ENCODE assay signal across 1 cellular context in the genomic region with DNA sequence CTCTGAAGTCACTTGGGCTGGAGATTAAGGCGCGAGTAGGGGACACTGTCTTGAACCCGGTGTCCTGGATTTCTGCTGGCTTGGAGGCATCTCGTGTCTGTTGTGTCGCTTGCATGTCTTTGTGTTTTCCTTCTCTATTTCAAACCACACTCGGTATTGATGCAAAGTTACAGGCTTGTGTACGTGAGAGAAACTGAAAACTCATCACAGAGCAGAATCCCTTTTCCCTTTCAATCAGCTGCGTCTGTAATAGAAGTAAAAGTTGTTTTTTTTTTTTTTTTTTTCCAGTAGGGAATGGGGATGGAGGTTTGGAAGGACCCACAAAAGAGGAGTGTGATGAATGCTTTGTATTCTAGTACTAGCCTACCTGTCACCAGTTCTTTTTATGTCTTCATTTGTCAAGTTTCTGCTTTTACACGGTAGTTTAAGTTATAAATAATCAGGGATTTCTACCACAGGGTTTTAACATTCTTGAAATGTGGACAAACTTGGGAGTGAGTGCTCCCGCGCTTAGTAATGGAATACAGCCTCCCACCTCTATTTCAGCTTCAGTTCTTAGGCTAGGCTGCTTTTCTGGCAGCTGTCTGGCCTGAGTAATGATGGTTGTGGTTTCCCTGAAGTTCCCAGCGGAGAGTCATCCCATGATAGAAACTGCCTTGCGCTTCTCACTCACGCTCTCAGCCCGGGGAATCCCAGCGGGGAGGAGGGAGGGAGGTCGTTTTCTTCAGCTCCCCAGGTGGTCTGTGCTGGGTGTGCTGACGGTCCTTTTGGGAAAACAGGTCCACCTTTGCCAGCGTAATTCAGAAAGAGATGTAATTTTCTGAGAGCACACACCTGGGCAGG.
TF ChIP-seq lines count a peak whose summit lies in the region.

No MANE protein-coding gene starts in this region.

TF ChIP-seq in GM12878, 131 proteins besides CTCF, POLR2A, EP300 and RAD21 (continued from another document and continues in another):
- TF ChIP-seq, protein P1, sequence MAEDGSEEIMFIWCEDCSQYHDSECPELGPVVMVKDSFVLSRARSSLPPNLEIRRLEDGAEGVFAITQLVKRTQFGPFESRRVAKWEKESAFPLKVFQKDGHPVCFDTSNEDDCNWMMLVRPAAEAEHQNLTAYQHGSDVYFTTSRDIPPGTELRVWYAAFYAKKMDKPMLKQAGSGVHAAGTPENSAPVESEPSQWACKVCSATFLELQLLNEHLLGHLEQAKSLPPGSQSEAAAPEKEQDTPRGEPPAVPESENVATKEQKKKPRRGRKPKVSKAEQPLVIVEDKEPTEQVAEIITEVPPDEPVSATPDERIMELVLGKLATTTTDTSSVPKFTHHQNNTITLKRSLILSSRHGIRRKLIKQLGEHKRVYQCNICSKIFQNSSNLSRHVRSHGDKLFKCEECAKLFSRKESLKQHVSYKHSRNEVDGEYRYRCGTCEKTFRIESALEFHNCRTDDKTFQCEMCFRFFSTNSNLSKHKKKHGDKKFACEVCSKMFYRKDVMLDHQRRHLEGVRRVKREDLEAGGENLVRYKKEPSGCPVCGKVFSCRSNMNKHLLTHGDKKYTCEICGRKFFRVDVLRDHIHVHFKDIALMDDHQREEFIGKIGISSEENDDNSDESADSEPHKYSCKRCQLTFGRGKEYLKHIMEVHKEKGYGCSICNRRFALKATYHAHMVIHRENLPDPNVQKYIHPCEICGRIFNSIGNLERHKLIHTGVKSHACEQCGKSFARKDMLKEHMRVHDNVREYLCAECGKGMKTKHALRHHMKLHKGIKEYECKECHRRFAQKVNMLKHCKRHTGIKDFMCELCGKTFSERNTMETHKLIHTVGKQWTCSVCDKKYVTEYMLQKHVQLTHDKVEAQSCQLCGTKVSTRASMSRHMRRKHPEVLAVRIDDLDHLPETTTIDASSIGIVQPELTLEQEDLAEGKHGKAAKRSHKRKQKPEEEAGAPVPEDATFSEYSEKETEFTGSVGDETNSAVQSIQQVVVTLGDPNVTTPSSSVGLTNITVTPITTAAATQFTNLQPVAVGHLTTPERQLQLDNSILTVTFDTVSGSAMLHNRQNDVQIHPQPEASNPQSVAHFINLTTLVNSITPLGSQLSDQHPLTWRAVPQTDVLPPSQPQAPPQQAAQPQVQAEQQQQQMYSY (CRISPR knock-in tag; IDR thresholded peaks at IDR 0.05), result no peak
- no peak for TF ChIP-seq ZNF274 (IDR thresholded peaks at IDR 0.05; ENCODE audit: insufficient read depth, insufficient read length)
- TF ChIP-seq POLR2AphosphoS5 (IDR thresholded peaks at IDR 0.05; ENCODE audit: low read length), result peak; percentile 72
- no peak for TF ChIP-seq CBX3 (IDR thresholded peaks at IDR 0.05; ENCODE audit: borderline replicate concordance, low read depth)
- peak; percentile 96 for TF ChIP-seq EED (IDR thresholded peaks at IDR 0.05; ENCODE audit: low read depth)
- TF ChIP-seq MYC (IDR thresholded peaks at IDR 0.05; ENCODE audit: insufficient read depth, insufficient read length, insufficient replicate concordance, low read length, severe bottlenecking), result no peak
- no peak for TF ChIP-seq HDAC2 (IDR thresholded peaks at IDR 0.05)
- TF ChIP-seq MXI1 (IDR thresholded peaks at IDR 0.05; ENCODE audit: low read depth, low read length), result no peak; the same call in none of the 2 replicates
- TF ChIP-seq, protein P2, sequence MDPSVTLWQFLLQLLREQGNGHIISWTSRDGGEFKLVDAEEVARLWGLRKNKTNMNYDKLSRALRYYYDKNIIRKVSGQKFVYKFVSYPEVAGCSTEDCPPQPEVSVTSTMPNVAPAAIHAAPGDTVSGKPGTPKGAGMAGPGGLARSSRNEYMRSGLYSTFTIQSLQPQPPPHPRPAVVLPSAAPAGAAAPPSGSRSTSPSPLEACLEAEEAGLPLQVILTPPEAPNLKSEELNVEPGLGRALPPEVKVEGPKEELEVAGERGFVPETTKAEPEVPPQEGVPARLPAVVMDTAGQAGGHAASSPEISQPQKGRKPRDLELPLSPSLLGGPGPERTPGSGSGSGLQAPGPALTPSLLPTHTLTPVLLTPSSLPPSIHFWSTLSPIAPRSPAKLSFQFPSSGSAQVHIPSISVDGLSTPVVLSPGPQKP (IDR thresholded peaks at IDR 0.05; ENCODE audit: low read depth, low read length), result no peak
- peak; percentile 88 for TF ChIP-seq PKNOX1 (IDR thresholded peaks at IDR 0.05)
- peak; percentile 63; the same call in 1 of the 2 replicates for TF ChIP-seq CREB1 (IDR thresholded peaks at IDR 0.05; ENCODE audit: low read depth)
- 0 out of 2 replicates have a peak, but pooled peaks have one; percentile 23 for TF ChIP-seq CBX5 (IDR thresholded peaks at IDR 0.05; ENCODE audit: low read depth)
- peak; percentile 96 for TF ChIP-seq RUNX3 (IDR thresholded peaks at IDR 0.05; ENCODE audit: low read length)
- peak; percentile 63 for TF ChIP-seq SKIL (IDR thresholded peaks at IDR 0.05; ENCODE audit: low read depth, poor library complexity, severe bottlenecking)
- TF ChIP-seq RBBP5 (conservative IDR thresholded peaks at IDR 0.05), result no peak
- TF ChIP-seq, protein P3, sequence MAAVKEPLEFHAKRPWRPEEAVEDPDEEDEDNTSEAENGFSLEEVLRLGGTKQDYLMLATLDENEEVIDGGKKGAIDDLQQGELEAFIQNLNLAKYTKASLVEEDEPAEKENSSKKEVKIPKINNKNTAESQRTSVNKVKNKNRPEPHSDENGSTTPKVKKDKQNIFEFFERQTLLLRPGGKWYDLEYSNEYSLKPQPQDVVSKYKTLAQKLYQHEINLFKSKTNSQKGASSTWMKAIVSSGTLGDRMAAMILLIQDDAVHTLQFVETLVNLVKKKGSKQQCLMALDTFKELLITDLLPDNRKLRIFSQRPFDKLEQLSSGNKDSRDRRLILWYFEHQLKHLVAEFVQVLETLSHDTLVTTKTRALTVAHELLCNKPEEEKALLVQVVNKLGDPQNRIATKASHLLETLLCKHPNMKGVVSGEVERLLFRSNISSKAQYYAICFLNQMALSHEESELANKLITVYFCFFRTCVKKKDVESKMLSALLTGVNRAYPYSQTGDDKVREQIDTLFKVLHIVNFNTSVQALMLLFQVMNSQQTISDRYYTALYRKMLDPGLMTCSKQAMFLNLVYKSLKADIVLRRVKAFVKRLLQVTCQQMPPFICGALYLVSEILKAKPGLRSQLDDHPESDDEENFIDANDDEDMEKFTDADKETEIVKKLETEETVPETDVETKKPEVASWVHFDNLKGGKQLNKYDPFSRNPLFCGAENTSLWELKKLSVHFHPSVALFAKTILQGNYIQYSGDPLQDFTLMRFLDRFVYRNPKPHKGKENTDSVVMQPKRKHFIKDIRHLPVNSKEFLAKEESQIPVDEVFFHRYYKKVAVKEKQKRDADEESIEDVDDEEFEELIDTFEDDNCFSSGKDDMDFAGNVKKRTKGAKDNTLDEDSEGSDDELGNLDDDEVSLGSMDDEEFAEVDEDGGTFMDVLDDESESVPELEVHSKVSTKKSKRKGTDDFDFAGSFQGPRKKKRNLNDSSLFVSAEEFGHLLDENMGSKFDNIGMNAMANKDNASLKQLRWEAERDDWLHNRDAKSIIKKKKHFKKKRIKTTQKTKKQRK (IDR thresholded peaks at IDR 0.05; ENCODE audit: low read depth, low read length), result no peak
- no peak for TF ChIP-seq HDGF (IDR thresholded peaks at IDR 0.05)
- TF ChIP-seq IRF4 (IDR thresholded peaks at IDR 0.05; ENCODE audit: low read depth, low read length), result peak; percentile 82
- peak; percentile 41 for TF ChIP-seq SP1 (IDR thresholded peaks at IDR 0.05; ENCODE audit: low read depth, low read length)
- TF ChIP-seq ZBTB4 (CRISPR knock-in tag; IDR thresholded peaks at IDR 0.05), result no peak
- TF ChIP-seq NBN (IDR thresholded peaks at IDR 0.05), result no peak
- no peak for TF ChIP-seq SIN3A (IDR thresholded peaks at IDR 0.05; ENCODE audit: low read depth, low read length)
- peak; percentile 69; the same call in 1 of the 2 replicates for TF ChIP-seq MTA2 (IDR thresholded peaks at IDR 0.05; ENCODE audit: low read depth)
- no peak for TF ChIP-seq CHD4 (IDR thresholded peaks at IDR 0.05)
- 0 out of 2 replicates have a peak, but pooled peaks have one; percentile 49 for TF ChIP-seq CHD2 (IDR thresholded peaks at IDR 0.05; ENCODE audit: borderline replicate concordance, low read depth, low read length)
- TF ChIP-seq BHLHE40 (IDR thresholded peaks at IDR 0.05; ENCODE audit: borderline replicate concordance in 1 of 2, low read depth in 2 of 2, low read length in 1 of 2), result peak; percentile 82 to 83
- peak; percentile 79 for TF ChIP-seq FOXM1 (IDR thresholded peaks at IDR 0.05; ENCODE audit: low read depth, low read length)
- no peak for TF ChIP-seq NFYA (IDR thresholded peaks at IDR 0.05; ENCODE audit: borderline replicate concordance, low read depth, low read length)
- TF ChIP-seq SUPT20H (IDR thresholded peaks at IDR 0.05; ENCODE audit: borderline replicate concordance, control insufficient read depth, low read depth, low read length), result no peak
- peak; percentile 72 for TF ChIP-seq JUNB (IDR thresholded peaks at IDR 0.05)
- peak; percentile 52; the same call in 1 of the 2 replicates for TF ChIP-seq ZBED1 (IDR thresholded peaks at IDR 0.05; ENCODE audit: borderline replicate concordance)
- no peak for TF ChIP-seq SMC3 (IDR thresholded peaks at IDR 0.05; ENCODE audit: borderline replicate concordance, low read length)
- TF ChIP-seq SMAD1 (IDR thresholded peaks at IDR 0.05; ENCODE audit: low read depth, partially characterized antibody), result peak; percentile 51
- no peak for TF ChIP-seq ZNF24 (IDR thresholded peaks at IDR 0.05)
- TF ChIP-seq POLR2AphosphoS2 (IDR thresholded peaks at IDR 0.05; ENCODE audit: low read depth, low read length), result no peak
- TF ChIP-seq SREBF2 (IDR thresholded peaks at IDR 0.05; ENCODE audit: low read length), result no peak
- TF ChIP-seq ETV6 (conservative IDR thresholded peaks at IDR 0.05 in 1 of 2, IDR thresholded peaks at IDR 0.05 in 1 of 2; ENCODE audit: borderline replicate concordance in 1 of 2, low read depth in 1 of 2), result no peak; a peak in 1 of 4 replicates
- TF ChIP-seq ZSCAN29 (IDR thresholded peaks at IDR 0.05), result no peak
- TF ChIP-seq HDAC6 (IDR thresholded peaks at IDR 0.05; ENCODE audit: unreplicated experiment), result no peak
- TF ChIP-seq PBX3 (IDR thresholded peaks at IDR 0.05; ENCODE audit: insufficient replicate concordance, low read depth, low read length), result peak; percentile 92
- no peak for TF ChIP-seq BRCA1 (IDR thresholded peaks at IDR 0.05; ENCODE audit: low read depth, low read length)
- TF ChIP-seq SMAD5 (IDR thresholded peaks at IDR 0.05; ENCODE audit: low read depth), result 0 out of 2 replicates have a peak, but pooled peaks have one; percentile 39
- TF ChIP-seq, protein P4, sequence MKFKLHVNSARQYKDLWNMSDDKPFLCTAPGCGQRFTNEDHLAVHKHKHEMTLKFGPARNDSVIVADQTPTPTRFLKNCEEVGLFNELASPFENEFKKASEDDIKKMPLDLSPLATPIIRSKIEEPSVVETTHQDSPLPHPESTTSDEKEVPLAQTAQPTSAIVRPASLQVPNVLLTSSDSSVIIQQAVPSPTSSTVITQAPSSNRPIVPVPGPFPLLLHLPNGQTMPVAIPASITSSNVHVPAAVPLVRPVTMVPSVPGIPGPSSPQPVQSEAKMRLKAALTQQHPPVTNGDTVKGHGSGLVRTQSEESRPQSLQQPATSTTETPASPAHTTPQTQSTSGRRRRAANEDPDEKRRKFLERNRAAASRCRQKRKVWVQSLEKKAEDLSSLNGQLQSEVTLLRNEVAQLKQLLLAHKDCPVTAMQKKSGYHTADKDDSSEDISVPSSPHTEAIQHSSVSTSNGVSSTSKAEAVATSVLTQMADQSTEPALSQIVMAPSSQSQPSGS (IDR thresholded peaks at IDR 0.05; ENCODE audit: low read length), result peak; percentile 69
